Comparison of ENCODE assay signal across 2 cellular contexts in genomic region chr15:24857777-24858176, GRCh38.
TF ChIP-seq lines count a peak whose summit lies in the region.

No MANE protein-coding gene starts in this region.

TF ChIP-seq in SK-N-SH, 30 proteins besides CTCF, POLR2A, EP300 and RAD21 (continued from another document):
- no peak for TF ChIP-seq REST (IDR thresholded peaks at IDR 0.05; ENCODE audit: low read depth, low read length)
- 0 out of 2 replicates have a peak, but pooled peaks have one; percentile 13 for TF ChIP-seq FOSL2 (IDR thresholded peaks at IDR 0.05; ENCODE audit: borderline replicate concordance, low read depth)
- TF ChIP-seq YY1 (IDR thresholded peaks at IDR 0.05; ENCODE audit: low read depth) = no peak
- TF ChIP-seq FOXM1 (IDR thresholded peaks at IDR 0.05; ENCODE audit: low read depth) = no peak

TF ChIP-seq in SK-N-SH treated with all-trans-retinoic acid at 6 μM for 48 hours, 23 proteins besides CTCF, POLR2A, EP300 and RAD21 (continued from another document):
- TF ChIP-seq, protein P1, sequence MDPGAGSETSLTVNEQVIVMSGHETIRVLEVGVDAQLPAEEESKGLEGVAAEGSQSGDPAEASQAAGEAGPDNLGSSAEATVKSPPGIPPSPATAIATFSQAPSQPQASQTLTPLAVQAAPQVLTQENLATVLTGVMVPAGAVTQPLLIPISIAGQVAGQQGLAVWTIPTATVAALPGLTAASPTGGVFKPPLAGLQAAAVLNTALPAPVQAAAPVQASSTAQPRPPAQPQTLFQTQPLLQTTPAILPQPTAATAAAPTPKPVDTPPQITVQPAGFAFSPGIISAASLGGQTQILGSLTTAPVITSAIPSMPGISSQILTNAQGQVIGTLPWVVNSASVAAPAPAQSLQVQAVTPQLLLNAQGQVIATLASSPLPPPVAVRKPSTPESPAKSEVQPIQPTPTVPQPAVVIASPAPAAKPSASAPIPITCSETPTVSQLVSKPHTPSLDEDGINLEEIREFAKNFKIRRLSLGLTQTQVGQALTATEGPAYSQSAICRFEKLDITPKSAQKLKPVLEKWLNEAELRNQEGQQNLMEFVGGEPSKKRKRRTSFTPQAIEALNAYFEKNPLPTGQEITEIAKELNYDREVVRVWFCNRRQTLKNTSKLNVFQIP (CRISPR knock-in tag; IDR thresholded peaks at IDR 0.05; ENCODE audit: borderline replicate concordance, low read depth) = no peak
- TF ChIP-seq ISL1 (CRISPR knock-in tag; IDR thresholded peaks at IDR 0.05) (no peak), OSR1 (CRISPR knock-in tag; IDR thresholded peaks at IDR 0.05) (no peak), ARNTL (CRISPR knock-in tag; IDR thresholded peaks at IDR 0.05; ENCODE audit: borderline replicate concordance, low read depth) (no peak), ZNF565 (CRISPR knock-in tag; conservative IDR thresholded peaks at IDR 0.05; ENCODE audit: low read depth) (no peak), RARB (CRISPR knock-in tag; IDR thresholded peaks at IDR 0.05) (no peak), ZFP30 (CRISPR knock-in tag; IDR thresholded peaks at IDR 0.05) (no peak), ZNF70 (CRISPR knock-in tag; IDR thresholded peaks at IDR 0.05) (no peak)
- TF ChIP-seq, protein P2, sequence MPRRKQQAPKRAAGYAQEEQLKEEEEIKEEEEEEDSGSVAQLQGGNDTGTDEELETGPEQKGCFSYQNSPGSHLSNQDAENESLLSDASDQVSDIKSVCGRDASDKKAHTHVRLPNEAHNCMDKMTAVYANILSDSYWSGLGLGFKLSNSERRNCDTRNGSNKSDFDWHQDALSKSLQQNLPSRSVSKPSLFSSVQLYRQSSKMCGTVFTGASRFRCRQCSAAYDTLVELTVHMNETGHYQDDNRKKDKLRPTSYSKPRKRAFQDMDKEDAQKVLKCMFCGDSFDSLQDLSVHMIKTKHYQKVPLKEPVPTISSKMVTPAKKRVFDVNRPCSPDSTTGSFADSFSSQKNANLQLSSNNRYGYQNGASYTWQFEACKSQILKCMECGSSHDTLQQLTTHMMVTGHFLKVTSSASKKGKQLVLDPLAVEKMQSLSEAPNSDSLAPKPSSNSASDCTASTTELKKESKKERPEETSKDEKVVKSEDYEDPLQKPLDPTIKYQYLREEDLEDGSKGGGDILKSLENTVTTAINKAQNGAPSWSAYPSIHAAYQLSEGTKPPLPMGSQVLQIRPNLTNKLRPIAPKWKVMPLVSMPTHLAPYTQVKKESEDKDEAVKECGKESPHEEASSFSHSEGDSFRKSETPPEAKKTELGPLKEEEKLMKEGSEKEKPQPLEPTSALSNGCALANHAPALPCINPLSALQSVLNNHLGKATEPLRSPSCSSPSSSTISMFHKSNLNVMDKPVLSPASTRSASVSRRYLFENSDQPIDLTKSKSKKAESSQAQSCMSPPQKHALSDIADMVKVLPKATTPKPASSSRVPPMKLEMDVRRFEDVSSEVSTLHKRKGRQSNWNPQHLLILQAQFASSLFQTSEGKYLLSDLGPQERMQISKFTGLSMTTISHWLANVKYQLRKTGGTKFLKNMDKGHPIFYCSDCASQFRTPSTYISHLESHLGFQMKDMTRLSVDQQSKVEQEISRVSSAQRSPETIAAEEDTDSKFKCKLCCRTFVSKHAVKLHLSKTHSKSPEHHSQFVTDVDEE (CRISPR knock-in tag; IDR thresholded peaks at IDR 0.05) = no peak
